ENCODE assay signal across 8 cellular contexts in the genomic region with DNA sequence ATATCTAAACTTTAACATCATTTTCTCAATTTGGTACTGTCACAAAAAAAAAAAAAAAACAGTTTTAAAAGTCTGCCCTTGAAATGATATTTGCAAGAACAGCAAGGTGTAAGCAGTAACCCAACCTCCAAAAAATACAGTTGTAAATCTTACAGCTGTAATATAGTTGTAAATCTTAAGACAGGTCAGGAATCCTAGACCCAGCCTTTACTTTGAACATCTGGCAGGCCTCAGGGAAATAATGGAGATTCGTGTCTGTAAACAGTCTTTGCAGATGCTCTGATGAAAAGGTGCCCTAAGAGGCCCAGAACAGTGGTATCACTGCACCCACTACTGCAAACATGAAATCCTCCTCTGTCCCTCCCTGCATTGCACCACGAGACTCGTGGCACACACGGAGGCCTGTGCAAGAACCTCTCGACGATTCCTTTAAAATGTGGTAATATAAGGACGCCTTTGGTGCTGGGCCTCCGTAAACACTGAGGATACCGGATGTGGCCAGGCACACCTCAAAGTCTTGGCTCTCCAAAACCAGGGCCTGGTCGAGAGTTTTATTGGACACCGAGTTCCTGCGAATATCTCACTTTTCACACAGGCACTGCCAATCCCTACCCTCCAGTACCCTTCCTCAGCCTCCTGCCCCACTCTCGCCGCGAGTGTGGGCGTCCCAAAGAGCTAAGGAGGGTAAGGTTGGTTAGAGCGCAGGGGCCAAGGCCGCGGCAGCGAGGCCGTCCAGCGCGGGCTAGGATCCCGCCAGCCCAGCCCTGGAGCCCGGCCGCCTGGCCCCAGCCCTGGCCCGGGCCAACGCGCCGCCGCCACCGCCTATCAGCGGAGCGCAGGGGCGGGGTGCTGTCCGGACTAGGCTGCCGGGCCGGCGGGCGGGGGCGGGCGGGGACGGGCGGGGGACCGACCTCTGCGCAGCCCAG. TPM values are rescaled to one million over a fixed set of nuclear protein-coding genes. Genes with fewer than 3 reads are reported as not detected.
A peak's percentile ranks its signal among the peaks of the same experiment; 100 is the strongest.
DNase-seq lines count a peak whose midpoint lies in the region; ATAC-seq, FAIRE-seq and TF ChIP-seq lines count a peak whose summit lies in the region.

No MANE protein-coding gene starts in this region.

- peak overlapping the region in 1 of 2 experiments; percentile 44 for H3K14ac ChIP-seq in mesenchymal stem cell (ENCODE audit: low read length in 2 of 2)

- peak; percentile 9 for FAIRE-seq in GM18507 (lab: Jason Lieb, UNC)

- H3K4me3 ChIP-seq in AG04449 (ENCODE audit: low read depth, low read length) = peak overlapping the region; percentile 79
- peak overlapping the region; percentile 73 to 87 for H3K4me3 ChIP-seq in mesenchymal stem cell (ENCODE audit: insufficient read depth in 1 of 2, low read depth in 1 of 2, low read length in 2 of 2)

- H3K23ac ChIP-seq in mesenchymal stem cell (ENCODE audit: low read length in 2 of 2) = peak overlapping the region in 1 of 2 experiments; percentile 46

- no peak for DNase-seq in AG04449 (ENCODE audit: low read depth, low spot score)
- peak; percentile 55 for DNase-seq in GM18507 (ENCODE audit: extremely low spot score, insufficient read length, low read depth)
- peak; percentile 64 for DNase-seq in NCI-H345 (lab: John Stamatoyannopoulos, UW)
- DNase-seq in activated CD4-positive, alpha-beta T cell treated with anti-CD3 and anti-CD28 coated beads, Interleukin-2, amount 10 ng/mL, durations not matched to agents 7 days and 5 days = peak; percentile 63
- peak; percentile 23 for DNase-seq in effector CD4-positive, alpha-beta T cell
- peak; percentile 72 for DNase-seq in mesenchymal stem cell
- DNase-seq in stimulated activated CD8-positive, alpha-beta memory T cell treated with anti-CD3 and anti-CD28 coated beads, Interleukin-7, amount 100 ng/mL, for 48 hours (ENCODE audit: extremely low read depth in 1 of 2, low read depth in 1 of 2) = peak; percentile 21 to 23

- no peak overlapping the region for H2BK5ac ChIP-seq in mesenchymal stem cell (ENCODE audit: low read depth, low read length, poor library complexity, severe bottlenecking)

- no peaks in the 10 kb centered on the region for H3K27me3 ChIP-seq in mesenchymal stem cell (ENCODE audit: control insufficient read depth in 1 of 2, insufficient read depth in 1 of 2, low read length in 2 of 2)

- H3K4ac ChIP-seq in mesenchymal stem cell (ENCODE audit: low read depth in 1 of 2, low read length in 2 of 2) = peak overlapping the region in 1 of 2 experiments; percentile 4

- peaks cover 71% of the 10 kb centered on the region for H3K4me1 Mint-ChIP-seq in activated CD4-positive, alpha-beta T cell treated with anti-CD3 and anti-CD28 coated beads, Interleukin-2, amount 10 ng/mL, durations not matched to agents 7 days and 5 days

- peak overlapping the region; percentile 79 for H3K4me2 ChIP-seq in mesenchymal stem cell (ENCODE audit: low read length, poor library complexity, severe bottlenecking)

- peak overlapping the region; percentile 90 for H3K4me3 Mint-ChIP-seq in activated CD4-positive, alpha-beta T cell treated with anti-CD3 and anti-CD28 coated beads, Interleukin-2, amount 10 ng/mL, durations not matched to agents 7 days and 5 days

- 17% methylated on average over 19 of the region's 46 CpGs for WGBS in mesenchymal stem cell

- H3K36me3 Mint-ChIP-seq in activated CD4-positive, alpha-beta T cell treated with anti-CD3 and anti-CD28 coated beads, Interleukin-2, amount 10 ng/mL, durations not matched to agents 7 days and 5 days (ENCODE audit: low read depth) = peaks cover 24% of the 10 kb centered on the region

- ATAC-seq in HG02885 (IDR thresholded peaks at IDR 0.05; ENCODE audit: poor library complexity, unreplicated experiment) = peak; percentile 76

- H3K27ac ChIP-seq in mesenchymal stem cell (ENCODE audit: low read length, poor library complexity, severe bottlenecking) = peak overlapping the region; percentile 88

- TF ChIP-seq CTCF in AG04449 (IDR thresholded peaks at IDR 0.05; ENCODE audit: insufficient read depth, low read length, missing control alignments) = no peak

- POLR2A ChIA-PET in AG04449 (lab: Yijun Ruan, JAX) = interaction anchor here (0.5 to 2.6 kb wide), 5 partner anchors 19 to 330 kb away, joined by 4 to 12 read pairs (median 4); no protein-coding TSS in a partner anchor
- POLR2A ChIA-PET in activated CD4-positive, alpha-beta T cell treated with anti-CD3 and anti-CD28 coated beads, Interleukin-2, amount 10 ng/mL, durations not matched to agents 7 days and 5 days (lab: Charles Lee) = interaction anchor here (1.5 kb wide), 1 partner anchor 253 kb away, joined by 10 read pairs; no protein-coding TSS in a partner anchor

- peaks cover 4% of the 10 kb centered on the region in 2 experiments for H3K36me3 ChIP-seq in mesenchymal stem cell (ENCODE audit: control insufficient read depth in 1 of 2, insufficient read depth in 2 of 2, low read depth in 1 of 2, low read length in 2 of 2)

- no peaks in the 10 kb centered on the region for H3K9me3 Mint-ChIP-seq in activated CD4-positive, alpha-beta T cell treated with anti-CD3 and anti-CD28 coated beads, Interleukin-2, amount 10 ng/mL, durations not matched to agents 7 days and 5 days

- peaks cover 6% of the 10 kb centered on the region for H3K4me1 ChIP-seq in mesenchymal stem cell (ENCODE audit: control insufficient read depth, insufficient read depth, low read depth, low read length)

- peak overlapping the region in 1 of 2 experiments; percentile 51 for H2BK12ac ChIP-seq in mesenchymal stem cell (ENCODE audit: low read length in 2 of 2)

- peak overlapping the region; percentile 84 for H3K9ac ChIP-seq in mesenchymal stem cell (ENCODE audit: low read length)

- peak overlapping the region; percentile 96 for H4K8ac ChIP-seq in mesenchymal stem cell (ENCODE audit: low read length)

- CTCF ChIA-PET in AG04449 (lab: Yijun Ruan, JAX) = interaction anchor here (0.9 to 1.8 kb wide), 3 partner anchors 199 to 303 kb away, joined by 3 to 4 read pairs (median 4); no protein-coding TSS in a partner anchor
- CTCF ChIA-PET in activated CD4-positive, alpha-beta T cell treated with anti-CD3 and anti-CD28 coated beads, Interleukin-2, amount 10 ng/mL, durations not matched to agents 7 days and 5 days (lab: Charles Lee) = interaction anchor here (0.6 kb wide), 1 partner anchor 344 kb away, joined by 3 read pairs; no protein-coding TSS in a partner anchor

- H2AFZ ChIP-seq in mesenchymal stem cell (ENCODE audit: low read depth, low read length) = no peak overlapping the region

- peak overlapping the region; percentile 84 for H2BK15ac ChIP-seq in mesenchymal stem cell (ENCODE audit: low read depth, poor library complexity, severe bottlenecking)

- H2BK120ac ChIP-seq in mesenchymal stem cell (ENCODE audit: low read depth, low read length) = no peak overlapping the region

- H2AK5ac ChIP-seq in mesenchymal stem cell (ENCODE audit: low read length, severe bottlenecking) = no peak overlapping the region

- no peaks in the 10 kb centered on the region for H3K9me3 ChIP-seq in mesenchymal stem cell (ENCODE audit: control insufficient read depth, low read length)

- peak overlapping the region; percentile 77 to 94 for H3K18ac ChIP-seq in mesenchymal stem cell (ENCODE audit: low read depth in 1 of 2, low read length in 2 of 2)

- H3K79me1 ChIP-seq in mesenchymal stem cell (replicated peaks; ENCODE audit: low read length, poor library complexity, severe bottlenecking) = no peaks in the 10 kb centered on the region

- H3K27me3 Mint-ChIP-seq in activated CD4-positive, alpha-beta T cell treated with anti-CD3 and anti-CD28 coated beads, Interleukin-2, amount 10 ng/mL, durations not matched to agents 7 days and 5 days = no peaks in the 10 kb centered on the region

- peak overlapping the region; percentile 97 for H3K27ac Mint-ChIP-seq in activated CD4-positive, alpha-beta T cell treated with anti-CD3 and anti-CD28 coated beads, Interleukin-2, amount 10 ng/mL, durations not matched to agents 7 days and 5 days

- peak overlapping the region; percentile 64 for H4K91ac ChIP-seq in mesenchymal stem cell (ENCODE audit: low read length)

RNA-seq across cellular contexts. Expression of a gene that starts 0.5 kb away (rescaled TPM):
- 10 to 100 TPM; 20.0 to 27.8 TPM for total RNA-seq in activated CD4-positive, alpha-beta T cell treated with anti-CD3 and anti-CD28 coated beads, Interleukin-2, amount 10 ng/mL, durations not matched to agents 7 days and 5 days
- polyA plus RNA-seq in mesenchymal stem cell (2013, experiment 1 of 2) = 38.5 TPM
- polyA plus RNA-seq in mesenchymal stem cell (2013, experiment 2 of 2) = 42.0 TPM

RNA-seq across cellular contexts. Expression of a gene that starts 54.9 kb away (rescaled TPM):
- total RNA-seq in activated CD4-positive, alpha-beta T cell treated with anti-CD3 and anti-CD28 coated beads, Interleukin-2, amount 10 ng/mL, durations not matched to agents 7 days and 5 days = 10 to 100 TPM; 57.4 to 62.2 TPM
- 23.7 TPM for polyA plus RNA-seq in mesenchymal stem cell (2013, experiment 1 of 2)
- 25.8 TPM for polyA plus RNA-seq in mesenchymal stem cell (2013, experiment 2 of 2)
